Comparison of ENCODE assay signal across 8 cellular contexts in genomic region chr6:135179920-135180457, GRCh38. TPM values are rescaled to one million over a fixed set of nuclear protein-coding genes. Genes with fewer than 3 reads are reported as not detected.
DNase-seq lines count a peak whose midpoint lies in the region; ATAC-seq, FAIRE-seq and TF ChIP-seq lines count a peak whose summit lies in the region.

No MANE protein-coding gene starts in this region.

- POLR2A ChIA-PET in activated B cell treated with CpG ODN at 0.5 μM for 24 hours (lab: Charles Lee) = interaction anchor here (1.0 to 2.8 kb wide), 4 partner anchors 10 to 1110 kb away, joined by 4 to 16 read pairs (median 10); partner anchors contain the start of genes BCLAF1 and HBS1L

- CTCF ChIA-PET in activated B cell treated with CpG ODN at 0.5 μM for 24 hours (lab: Charles Lee) = no interaction called here

- intact Hi-C loops in activated B cell treated with CpG ODN at 0.5 μM for 24 hours (cut with micrococcal nuclease) = loop anchor here (1.0 to 5.0 kb wide), 8 partner anchors 17 to 1227 kb away; partner anchors contain the start of genes BCLAF1 and TBPL1
- intact Hi-C loops in left colon (cut with DNase I, micrococcal nuclease) = no loop called here

- H3K27ac Mint-ChIP-seq in activated B cell treated with CpG ODN at 0.5 μM for 24 hours = peak overlapping the region; percentile 87

- H3K36me3 Mint-ChIP-seq in activated B cell treated with CpG ODN at 0.5 μM for 24 hours (ENCODE audit: low read depth) = peaks cover 3% of the 10 kb centered on the region

- no peak for FAIRE-seq in urothelium cell line (lab: Jason Lieb, UNC)
- no peak for FAIRE-seq in frontal cortex (lab: Jason Lieb, UNC)

- DNase-seq in stimulated activated CD4-positive, alpha-beta T cell treated with anti-CD3 and anti-CD28 coated beads, Interleukin-4, amount 100 ng/mL, for 1 hour = peak; percentile 16
- no peak for DNase-seq in stimulated activated CD4-positive, alpha-beta T cell treated with anti-CD3 and anti-CD28 coated beads, Interleukin-1b, Interleukin-23, amount 100 ng/mL, for 48 hours
- no peak for DNase-seq in activated B cell treated with CpG ODN at 0.5 μM for 24 hours
- peak; percentile 8 for DNase-seq in inferior parietal cortex (ENCODE audit: extremely low spot score)
- DNase-seq in left colon = no peak
- DNase-seq in urothelium cell line (ENCODE audit: low spot score) = no peak
- no peak for DNase-seq in frontal cortex (ENCODE audit: low spot score in 2 of 2)

- TF ChIP-seq CTCF in activated B cell treated with CpG ODN at 0.5 μM for 24 hours (IDR thresholded peaks at IDR 0.05) = no peak

- ATAC-seq in activated B cell treated with CpG ODN at 0.5 μM for 24 hours (ENCODE audit: low read depth) (peak; percentile 4), left colon (no peak), HG03460 (IDR thresholded peaks at IDR 0.05; ENCODE audit: unreplicated experiment) (no peak)

- H3K4me1 Mint-ChIP-seq in activated B cell treated with CpG ODN at 0.5 μM for 24 hours = peaks cover 41% of the 10 kb centered on the region

- H3K9me3 Mint-ChIP-seq in activated B cell treated with CpG ODN at 0.5 μM for 24 hours = no peaks in the 10 kb centered on the region

- no peaks in the 10 kb centered on the region for H3K27me3 Mint-ChIP-seq in activated B cell treated with CpG ODN at 0.5 μM for 24 hours

- peak overlapping the region; percentile 85 for H3K4me3 Mint-ChIP-seq in activated B cell treated with CpG ODN at 0.5 μM for 24 hours

RNA-seq across cellular contexts. Expression of gene MYB, which starts 1.1 kb away (rescaled TPM):
- 2.8 and 3.2 TPM in 2 replicates for total RNA-seq in activated B cell treated with CpG ODN at 0.5 μM for 24 hours
- 10 to 100 TPM; 51.1 to 72.8 TPM for total RNA-seq in left colon
- total RNA-seq in frontal cortex = 2.9 TPM

Comparison
In these comparisons a context has a peak if more than half of its experiments do, and no peak if none do; other contexts are left out.
1. DNase-seq: peak in stimulated activated CD4-positive, alpha-beta T cell treated with anti-CD3 and anti-CD28 coated beads, Interleukin-4, amount 100 ng/mL, for 1 hour (single experiment) and inferior parietal cortex (single experiment); none in stimulated activated CD4-positive, alpha-beta T cell treated with anti-CD3 and anti-CD28 coated beads, Interleukin-1b, Interleukin-23, amount 100 ng/mL, for 48 hours (single experiment), activated B cell treated with CpG ODN at 0.5 μM for 24 hours (single experiment), left colon (0 of 2), urothelium cell line (single experiment) and frontal cortex (0 of 2).
2. RNA of gene MYB, which starts 1.1 kb away (total RNA-seq): 51.1 to 72.8 TPM in left colon; 2.8 to 3.2 TPM in activated B cell treated with CpG ODN at 0.5 μM for 24 hours and 2.9 TPM in frontal cortex (single experiment); every median in the first group is over 10 times any median in the second.